26 cellular contexts compared by ENCODE assay signal in genomic region chr11:26219506-26220117, GRCh38.
DNase-seq lines count a peak whose midpoint lies in the region; ATAC-seq, FAIRE-seq and TF ChIP-seq lines count a peak whose summit lies in the region.
"Had no signal": no experiment of that assay in that cellular context is flagged by ENCODE, and none has a peak within 500 bp of the region (broad histone marks: within the 10 kb centered on the region; RNA-seq: fewer than 3 reads in every experiment).

No MANE protein-coding gene starts in this region.

- H3K56ac ChIP-seq in IMR-90 (ENCODE audit: extremely low read depth, insufficient read depth, low read length), result peak overlapping the region; percentile 47

- no TSS peak for BruUV-seq in IMR-90 (replicated peaks; lab: Mats Ljungman, UMichigan)
- no TSS peak for BruUV-seq in endothelial cell of umbilical vein (replicated peaks; lab: Mats Ljungman, UMichigan)

- TF ChIP-seq POLR2A in IMR-90 (IDR thresholded peaks at IDR 0.05; ENCODE audit: low read depth, low read length), result no peak
- no peak for TF ChIP-seq POLR2A in endothelial cell of umbilical vein (IDR thresholded peaks at IDR 0.05; ENCODE audit: low read depth, low read length)

- no CpG with 5 or more reads among the region's 4 CpGs for WGBS in IMR-90 (ENCODE audit: extremely low coverage in 2 of 2, insufficient read length in 1 of 2), 2 experiments

- no peak overlapping the region for H2AK9ac ChIP-seq in IMR-90 (replicated peaks; ENCODE audit: low read depth, low read length, poor library complexity)

- no peak overlapping the region for H3K4me3 Mint-ChIP-seq in nephron
- H3K4me3 Mint-ChIP-seq: activated B cell treated with CpG ODN at 0.5 μM for 24 hours; activated naive CD4-positive, alpha-beta T cell treated with anti-CD3 and anti-CD28 coated beads for 36 hours; IgD-negative memory B cell; naive thymus-derived CD4-positive, alpha-beta T cell; T-helper 2 cell treated with Interferon-gamma antibody and Interleukin-4, amounts not matched to agents 5 μg/mL and 100 μg/mL, for 36 hours had no signal

- CTCF ChIA-PET in IMR-90 (lab: Yijun Ruan, JAX) (interaction anchor here (1.9 kb wide), 1 partner anchor 238 kb away, joined by 7 read pairs; no protein-coding TSS in a partner anchor), endothelial cell of umbilical vein (lab: Charles Lee) (interaction anchor here (0.7 to 5.8 kb wide), 4 partner anchors 9 to 238 kb away, joined by 3 to 55 read pairs (median 4); no protein-coding TSS in a partner anchor)

- 0 out of 2 replicates have a peak overlapping the region, but pooled peaks have one; percentile 59 for H2AK5ac ChIP-seq in IMR-90 (ENCODE audit: low read depth, low read length)

- H3K36me3 ChIP-seq in IMR-90 (ENCODE audit: control insufficient read depth, insufficient read depth, low read length), result no peaks in the 10 kb centered on the region
- no peaks in the 10 kb centered on the region for H3K36me3 ChIP-seq in endothelial cell of umbilical vein (ENCODE audit: control insufficient read depth in 2 of 2, extremely low read depth in 1 of 2, insufficient read depth in 2 of 2, low read length in 2 of 2)
- H3K36me3 ChIP-seq: gastroesophageal sphincter, HAP-1, pancreas, right lobe of liver had no signal

- no peaks in the 10 kb centered on the region for H3K9me3 Mint-ChIP-seq in nephron
- H3K9me3 Mint-ChIP-seq: activated B cell treated with CpG ODN at 0.5 μM for 24 hours, IgD-negative memory B cell had no signal

- H3K9ac ChIP-seq in IMR-90 (ENCODE audit: low read depth, low read length), result no peak overlapping the region
- no peak overlapping the region for H3K9ac ChIP-seq in endothelial cell of umbilical vein (replicated peaks; ENCODE audit: extremely low read depth, insufficient read depth, low read length)

- no peak overlapping the region for H2AFZ ChIP-seq in IMR-90 (replicated peaks; ENCODE audit: low read length, poor library complexity)
- H2AFZ ChIP-seq in endothelial cell of umbilical vein (ENCODE audit: low read depth, low read length), result peak overlapping the region; percentile 59

- H2BK15ac ChIP-seq in IMR-90 (ENCODE audit: low read depth, low read length), result peak overlapping the region; percentile 31; the same call in 1 of the 3 replicates

- H3K9me3 ChIP-seq in IMR-90 (ENCODE audit: control insufficient read depth, insufficient read depth, low read length), result no peaks in the 10 kb centered on the region
- no peaks in the 10 kb centered on the region for H3K9me3 ChIP-seq in endothelial cell of umbilical vein (replicated peaks; ENCODE audit: control insufficient read depth, insufficient read depth, low read length)
- H3K9me3 ChIP-seq: gastroesophageal sphincter, HAP-1, pancreas, right lobe of liver had no signal

- no peaks in the 10 kb centered on the region for H4K20me1 ChIP-seq in IMR-90 (ENCODE audit: insufficient read depth, low read length)
- no peaks in the 10 kb centered on the region for H4K20me1 ChIP-seq in endothelial cell of umbilical vein (replicated peaks; ENCODE audit: control insufficient read depth, extremely low read depth, insufficient read depth, low read length)

- H3K27me3 ChIP-seq in IMR-90 (ENCODE audit: control insufficient read depth, insufficient read depth, low read length), result no peaks in the 10 kb centered on the region
- H3K27me3 ChIP-seq in endothelial cell of umbilical vein (ENCODE audit: control insufficient read depth in 2 of 2, insufficient read depth in 2 of 2, low read length in 2 of 2), result no peaks in the 10 kb centered on the region
- H3K27me3 ChIP-seq: gastroesophageal sphincter, pancreas, right lobe of liver had no signal

- no peaks in the 10 kb centered on the region for H3K27me3 Mint-ChIP-seq in nephron (ENCODE audit: low read depth)
- H3K27me3 Mint-ChIP-seq: activated B cell treated with CpG ODN at 0.5 μM for 24 hours; IgD-negative memory B cell; naive thymus-derived CD4-positive, alpha-beta T cell had no signal

- H3K4me1 ChIP-seq in IMR-90 (ENCODE audit: control insufficient read depth, insufficient read depth, low read length), result 0 out of 2 replicates have a peak, but pooled peaks cover 2% of the 10 kb centered on the region
- peaks cover 10% of the 10 kb centered on the region for H3K4me1 ChIP-seq in endothelial cell of umbilical vein (ENCODE audit: control insufficient read depth, extremely low read depth, insufficient read depth, low read length)
- H3K4me1 ChIP-seq: gastroesophageal sphincter, HAP-1, pancreas, right lobe of liver had no signal

- no peak for TF ChIP-seq RAD21 in IMR-90 (IDR thresholded peaks at IDR 0.05; ENCODE audit: low read length)

- H2BK120ac ChIP-seq in IMR-90 (ENCODE audit: low read depth, low read length), result peak overlapping the region; percentile 75; the same call in 1 of the 2 replicates

- H4K8ac ChIP-seq in IMR-90 (ENCODE audit: low read depth in 2 of 2, low read length in 2 of 2), result peak overlapping the region in 1 of 2 experiments; percentile 35; a peak in 1 of 4 replicates

- peak; percentile 59 for FAIRE-seq in endothelial cell of umbilical vein (lab: Jason Lieb, UNC)
- FAIRE-seq: GM12891, kidney, pancreas, urothelium cell line had no signal

- no peaks in the 10 kb centered on the region for H3K79me2 ChIP-seq in endothelial cell of umbilical vein (ENCODE audit: control insufficient read depth, insufficient read depth, low read length)

- DNase-seq in IMR-90 (peak; percentile 54), endothelial cell of umbilical vein (ENCODE audit: low read depth, low spot score) (peak; percentile 23), NCI-H510A (lab: John Stamatoyannopoulos, UW) (no peak)
- DNase-seq in activated T-cell treated with anti-CD3 and anti-CD28 coated beads, Interleukin-2, amount 50 U/mL, for 1 hour, result no peak
- no peak for DNase-seq in activated CD4-positive, CD25-positive, alpha-beta regulatory T cell (lab: John Stamatoyannopoulos, UW)
- DNase-seq: activated B cell treated with CpG ODN at 0.5 μM for 24 hours; activated naive CD4-positive, alpha-beta T cell treated with anti-CD3 and anti-CD28 coated beads for 36 hours; activated T-cell treated with anti-CD3 and anti-CD28 coated beads, Interleukin-2, amount 50 U/mL, for 48 hours; central memory CD4-positive, alpha-beta T cell; DMS79; kidney; naive thymus-derived CD4-positive, alpha-beta T cell; NCI-H1436; NCI-H526; pancreas; right lobe of liver had no signal

- no peaks in the 10 kb centered on the region for H3K4me1 Mint-ChIP-seq in nephron
- H3K4me1 Mint-ChIP-seq: IgD-negative memory B cell; naive thymus-derived CD4-positive, alpha-beta T cell had no signal

- H3K4ac ChIP-seq in IMR-90 (ENCODE audit: low read depth, low read length), result peak overlapping the region; percentile 30; the same call in 1 of the 2 replicates

- peak overlapping the region; percentile 37 for H3K18ac ChIP-seq in IMR-90 (ENCODE audit: low read depth, low read length)

- TF ChIP-seq CTCF in C4-2B (conservative IDR thresholded peaks at IDR 0.05) (no peak), IMR-90 (conservative IDR thresholded peaks at IDR 0.05; ENCODE audit: low read depth, low read length) (no peak), endothelial cell of umbilical vein (IDR thresholded peaks at IDR 0.05; ENCODE audit: extremely low read depth in 1 of 2, insufficient read depth in 1 of 2, low read depth in 1 of 2, low read length in 2 of 2) (no peak), nephron (IDR thresholded peaks at IDR 0.05; ENCODE audit: unreplicated experiment in 3 of 3) (no peak)

- H3K4me3 ChIP-seq in IMR-90 (ENCODE audit: insufficient read depth, low read depth, low read length) (no peak overlapping the region), endothelial cell of umbilical vein (replicated peaks in 1 of 3; ENCODE audit: insufficient read depth in 1 of 3, low read depth in 1 of 3, low read length in 3 of 3) (no peak overlapping the region)
- H3K4me3 ChIP-seq: gastroesophageal sphincter, HAP-1, pancreas, right lobe of liver had no signal

- no peaks in the 10 kb centered on the region for H3K79me1 ChIP-seq in IMR-90 (ENCODE audit: low read depth in 1 of 2, low read length in 2 of 2)

- in situ Hi-C loops in IMR-90 (cut with MboI; ENCODE audit: low sequenced_read_pairs), result loop anchor here (5.0 to 25.0 kb wide), 2 partner anchors 237 to 1707 kb away; no protein-coding TSS in a partner anchor

- peak overlapping the region; percentile 11 for H2BK20ac ChIP-seq in IMR-90 (ENCODE audit: low read depth, low read length)

- H4K5ac ChIP-seq in IMR-90 (ENCODE audit: low read depth, low read length), result peak overlapping the region; percentile 82; the same call in 1 of the 2 replicates

- peak overlapping the region; percentile 2; the same call in 1 of the 2 replicates for H3K23ac ChIP-seq in IMR-90 (ENCODE audit: low read depth, low read length)

- peak; percentile 80 for ATAC-seq in IMR-90 (ENCODE audit: low read depth)
- ATAC-seq: gastroesophageal sphincter; naive thymus-derived CD4-positive, alpha-beta T cell; pancreas had no signal

- intact Hi-C loops in IMR-90 (cut with micrococcal nuclease) (loop anchor here (2.0 to 10.0 kb wide), 5 partner anchors 75 to 1825 kb away; no protein-coding TSS in a partner anchor), endothelial cell of umbilical vein (cut with micrococcal nuclease) (no loop called here)

- peak overlapping the region; percentile 71; the same call in 1 of the 2 replicates for H3K4me2 ChIP-seq in IMR-90 (ENCODE audit: low read depth, low read length)
- peak overlapping the region; percentile 16 for H3K4me2 ChIP-seq in endothelial cell of umbilical vein (ENCODE audit: insufficient read depth, low read length)

- peak overlapping the region; percentile 86 for H2BK5ac ChIP-seq in IMR-90 (ENCODE audit: low read depth, low read length, poor library complexity, severe bottlenecking)

- H3K9me1 ChIP-seq in IMR-90 (ENCODE audit: insufficient read depth, low read length), result no peaks in the 10 kb centered on the region; the same call in 1 of the 2 replicates
- no peaks in the 10 kb centered on the region for H3K9me1 ChIP-seq in endothelial cell of umbilical vein (replicated peaks; ENCODE audit: control insufficient read depth, extremely low read depth, insufficient read depth, low read length)

- POLR2A ChIA-PET in IMR-90 (lab: Charles Lee; ENCODE audit: unreplicated experiment), result interaction anchor here (0.6 to 1.0 kb wide), 2 partner anchors 9 to 1080 kb away, joined by 3 read pairs; no protein-coding TSS in a partner anchor
- POLR2A ChIA-PET in endothelial cell of umbilical vein (lab: Charles Lee), result no interaction called here

- dilution Hi-C loops in IMR-90 (cut with HindIII; ENCODE audit: low sequenced_read_pairs, unreplicated experiment), result no loop called here
- dilution Hi-C loops in endothelial cell of umbilical vein (cut with MboI; ENCODE audit: extremely low pct_ligation_motif_present, low sequenced_read_pairs), result no loop called here

- no peak overlapping the region for H4K91ac ChIP-seq in IMR-90 (ENCODE audit: insufficient read depth, low read depth, low read length)

- H3K36me3 Mint-ChIP-seq in nephron (ENCODE audit: low read depth), result peaks cover 4% of the 10 kb centered on the region
- H3K36me3 Mint-ChIP-seq: IgD-negative memory B cell; naive thymus-derived CD4-positive, alpha-beta T cell had no signal

- peak overlapping the region in 2 of 3 experiments; percentile 3 to 5 for H3K27ac Mint-ChIP-seq in nephron
- H3K27ac Mint-ChIP-seq: activated B cell treated with CpG ODN at 0.5 μM for 24 hours; activated naive CD4-positive, alpha-beta T cell treated with anti-CD3 and anti-CD28 coated beads for 36 hours; IgD-negative memory B cell; naive thymus-derived CD4-positive, alpha-beta T cell; T-helper 2 cell treated with Interferon-gamma antibody and Interleukin-4, amounts not matched to agents 5 μg/mL and 100 μg/mL, for 36 hours had no signal

- H3K27ac ChIP-seq in C4-2B, result peak overlapping the region; percentile 75; the same call in 1 of the 2 replicates
- peak overlapping the region; percentile 49; the same call in 1 of the 2 replicates for H3K27ac ChIP-seq in IMR-90 (ENCODE audit: insufficient read depth, low read length)
- no peak overlapping the region for H3K27ac ChIP-seq in endothelial cell of umbilical vein (ENCODE audit: insufficient read depth, low read depth, low read length)
- H3K27ac ChIP-seq: gastroesophageal sphincter, HL-60, pancreas, right lobe of liver, RWPE1 had no signal

- H3K14ac ChIP-seq in IMR-90 (replicated peaks; ENCODE audit: low read depth, low read length), result peak overlapping the region; percentile 7; the same call in 1 of the 2 replicates

Comparison
In these comparisons a context has a peak if more than half of its experiments do, and no peak if none do; other contexts are left out.
1. DNase-seq: peak in IMR-90 (single experiment) and endothelial cell of umbilical vein (single experiment); none in NCI-H510A (single experiment), activated T-cell treated with anti-CD3 and anti-CD28 coated beads, Interleukin-2, amount 50 U/mL, for 1 hour (single experiment) and activated CD4-positive, CD25-positive, alpha-beta regulatory T cell (0 of 4).